ENCODE assay signal across 2 cellular contexts in the genomic region with DNA sequence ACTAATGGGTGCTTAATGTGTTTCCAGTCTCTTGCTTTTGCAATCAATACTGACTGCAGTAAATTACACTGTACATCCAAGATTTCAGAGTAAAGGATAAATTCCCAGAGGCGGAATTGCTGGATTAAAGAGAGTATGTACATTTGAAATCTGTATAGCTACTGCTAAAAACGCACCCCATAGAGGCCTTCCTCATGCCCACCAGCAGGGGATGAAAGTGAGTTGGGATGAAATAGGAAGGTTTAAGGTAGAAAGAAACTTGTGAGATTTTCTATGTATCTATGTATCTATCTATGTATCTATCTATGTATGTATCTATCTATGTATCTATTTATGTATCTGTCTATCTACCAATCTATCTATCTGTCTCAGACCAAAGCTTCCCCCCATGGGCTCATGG.
TF ChIP-seq lines count a peak whose summit lies in the region.

No MANE protein-coding gene starts in this region.

TF ChIP-seq in IMR-90, 13 proteins besides CTCF, POLR2A, EP300 and RAD21:
- TF ChIP-seq SMC3 (IDR thresholded peaks at IDR 0.05; ENCODE audit: low read depth, low read length) (peak; percentile 23; the same call in 1 of the 2 replicates), NFE2L2 (IDR thresholded peaks at IDR 0.05; ENCODE audit: low read depth, low read length) (no peak)
- TF ChIP-seq, protein P1, sequence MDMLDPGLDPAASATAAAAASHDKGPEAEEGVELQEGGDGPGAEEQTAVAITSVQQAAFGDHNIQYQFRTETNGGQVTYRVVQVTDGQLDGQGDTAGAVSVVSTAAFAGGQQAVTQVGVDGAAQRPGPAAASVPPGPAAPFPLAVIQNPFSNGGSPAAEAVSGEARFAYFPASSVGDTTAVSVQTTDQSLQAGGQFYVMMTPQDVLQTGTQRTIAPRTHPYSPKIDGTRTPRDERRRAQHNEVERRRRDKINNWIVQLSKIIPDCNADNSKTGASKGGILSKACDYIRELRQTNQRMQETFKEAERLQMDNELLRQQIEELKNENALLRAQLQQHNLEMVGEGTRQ (IDR thresholded peaks at IDR 0.05; ENCODE audit: low read depth, low read length): no peak
TF ChIP-seq in IMR-90: peak in this region for 1.

TF ChIP-seq in WTC11, 78 proteins besides CTCF, POLR2A, EP300 and RAD21:
- TF ChIP-seq, protein P2, sequence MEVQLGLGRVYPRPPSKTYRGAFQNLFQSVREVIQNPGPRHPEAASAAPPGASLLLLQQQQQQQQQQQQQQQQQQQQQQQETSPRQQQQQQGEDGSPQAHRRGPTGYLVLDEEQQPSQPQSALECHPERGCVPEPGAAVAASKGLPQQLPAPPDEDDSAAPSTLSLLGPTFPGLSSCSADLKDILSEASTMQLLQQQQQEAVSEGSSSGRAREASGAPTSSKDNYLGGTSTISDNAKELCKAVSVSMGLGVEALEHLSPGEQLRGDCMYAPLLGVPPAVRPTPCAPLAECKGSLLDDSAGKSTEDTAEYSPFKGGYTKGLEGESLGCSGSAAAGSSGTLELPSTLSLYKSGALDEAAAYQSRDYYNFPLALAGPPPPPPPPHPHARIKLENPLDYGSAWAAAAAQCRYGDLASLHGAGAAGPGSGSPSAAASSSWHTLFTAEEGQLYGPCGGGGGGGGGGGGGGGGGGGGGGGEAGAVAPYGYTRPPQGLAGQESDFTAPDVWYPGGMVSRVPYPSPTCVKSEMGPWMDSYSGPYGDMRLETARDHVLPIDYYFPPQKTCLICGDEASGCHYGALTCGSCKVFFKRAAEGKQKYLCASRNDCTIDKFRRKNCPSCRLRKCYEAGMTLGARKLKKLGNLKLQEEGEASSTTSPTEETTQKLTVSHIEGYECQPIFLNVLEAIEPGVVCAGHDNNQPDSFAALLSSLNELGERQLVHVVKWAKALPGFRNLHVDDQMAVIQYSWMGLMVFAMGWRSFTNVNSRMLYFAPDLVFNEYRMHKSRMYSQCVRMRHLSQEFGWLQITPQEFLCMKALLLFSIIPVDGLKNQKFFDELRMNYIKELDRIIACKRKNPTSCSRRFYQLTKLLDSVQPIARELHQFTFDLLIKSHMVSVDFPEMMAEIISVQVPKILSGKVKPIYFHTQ (CRISPR knock-in tag; IDR thresholded peaks at IDR 0.05): no peak
- no peak for TF ChIP-seq CREB1 (CRISPR knock-in tag; IDR thresholded peaks at IDR 0.05)
- no peak for TF ChIP-seq CDX4 (CRISPR knock-in tag; IDR thresholded peaks at IDR 0.05; ENCODE audit: borderline replicate concordance)
- no peak for TF ChIP-seq NFATC4 (CRISPR knock-in tag; IDR thresholded peaks at IDR 0.05)
- TF ChIP-seq RORB (CRISPR knock-in tag; IDR thresholded peaks at IDR 0.05): no peak
- TF ChIP-seq CREM (CRISPR knock-in tag; IDR thresholded peaks at IDR 0.05): no peak
- no peak for TF ChIP-seq MAX (CRISPR knock-in tag; IDR thresholded peaks at IDR 0.05)
- TF ChIP-seq SMAD4 (CRISPR knock-in tag; IDR thresholded peaks at IDR 0.05): no peak
- no peak for TF ChIP-seq ZNF232 (CRISPR knock-in tag; IDR thresholded peaks at IDR 0.05)
- no peak for TF ChIP-seq ZNF512 (CRISPR knock-in tag; IDR thresholded peaks at IDR 0.05; ENCODE audit: borderline replicate concordance)
- no peak for TF ChIP-seq E2F1 (CRISPR knock-in tag; IDR thresholded peaks at IDR 0.05)
- TF ChIP-seq ELF4 (CRISPR knock-in tag; IDR thresholded peaks at IDR 0.05; ENCODE audit: low read depth): no peak
- no peak for TF ChIP-seq EMX1 (CRISPR knock-in tag; IDR thresholded peaks at IDR 0.05)
- no peak for TF ChIP-seq NR3C1 (CRISPR knock-in tag; conservative IDR thresholded peaks at IDR 0.05; ENCODE audit: low read depth)
- no peak for TF ChIP-seq OVOL2 (CRISPR knock-in tag; IDR thresholded peaks at IDR 0.05; ENCODE audit: borderline replicate concordance)
- no peak for TF ChIP-seq FOXP1 (CRISPR knock-in tag; IDR thresholded peaks at IDR 0.05; ENCODE audit: borderline replicate concordance)
- TF ChIP-seq ZNF121 (CRISPR knock-in tag; IDR thresholded peaks at IDR 0.05): no peak
- no peak for TF ChIP-seq SP1 (CRISPR knock-in tag; conservative IDR thresholded peaks at IDR 0.05)
